In the genomic region with DNA sequence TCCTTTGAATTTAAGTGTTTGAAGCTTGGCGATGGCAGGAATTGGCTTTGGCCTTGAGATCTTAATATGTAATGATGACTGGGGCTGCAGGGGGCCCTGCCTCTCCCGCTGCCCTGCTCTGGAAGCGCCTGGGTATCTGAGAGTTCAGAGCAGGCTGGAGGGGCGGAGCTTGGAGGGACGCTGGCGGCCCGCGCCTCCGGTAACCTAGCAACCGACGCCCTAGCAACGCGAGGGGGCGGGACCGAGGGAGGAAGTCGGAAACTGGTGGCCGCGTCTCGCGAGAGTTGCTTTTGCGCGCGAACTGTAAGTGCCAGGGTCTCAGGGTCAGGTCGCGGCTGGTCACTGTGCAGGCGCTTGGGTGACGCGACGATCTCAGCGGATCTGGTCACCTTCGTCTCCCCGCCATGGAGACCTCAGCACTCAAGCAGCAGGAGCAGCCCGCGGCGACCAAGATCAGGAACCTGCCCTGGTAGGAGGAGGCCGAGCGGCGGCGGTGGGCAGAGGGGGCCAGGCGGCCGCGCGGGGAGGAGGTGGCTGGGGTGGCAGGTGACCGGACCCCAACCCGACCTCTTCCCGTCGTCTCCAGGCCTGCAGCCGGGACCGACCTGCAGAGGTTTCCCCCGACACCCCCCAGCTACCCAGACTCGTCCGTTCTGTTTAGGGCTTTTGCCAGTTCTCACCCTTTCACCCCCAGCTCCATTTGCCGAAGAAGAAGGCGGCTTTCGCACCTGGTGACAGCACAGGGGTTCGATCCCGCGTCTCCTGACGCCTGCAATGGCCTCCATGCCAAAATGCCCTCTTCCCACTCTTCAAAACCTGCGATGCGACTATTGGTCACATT, we compare ENCODE assay signal across 1 cellular context.
TF ChIP-seq lines count a peak whose summit lies in the region.

A gene with protein sequence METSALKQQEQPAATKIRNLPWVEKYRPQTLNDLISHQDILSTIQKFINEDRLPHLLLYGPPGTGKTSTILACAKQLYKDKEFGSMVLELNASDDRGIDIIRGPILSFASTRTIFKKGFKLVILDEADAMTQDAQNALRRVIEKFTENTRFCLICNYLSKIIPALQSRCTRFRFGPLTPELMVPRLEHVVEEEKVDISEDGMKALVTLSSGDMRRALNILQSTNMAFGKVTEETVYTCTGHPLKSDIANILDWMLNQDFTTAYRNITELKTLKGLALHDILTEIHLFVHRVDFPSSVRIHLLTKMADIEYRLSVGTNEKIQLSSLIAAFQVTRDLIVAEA (plus strand): TSS at position 280 of the 841 bp plus-strand sequence. CDS start 125 bp downstream, at position 405.

TF ChIP-seq in HepG2, 621 proteins besides CTCF, POLR2A, EP300 and RAD21 (continued from another document and continues in another):
- peak; percentile 49; the same call in 1 of the 2 replicates for TF ChIP-seq FOXP4 (CRISPR knock-in tag; IDR thresholded peaks at IDR 0.05)
- TF ChIP-seq ZNF24 (IDR thresholded peaks at IDR 0.05), result no peak
- no peak for TF ChIP-seq HNRNPK (IDR thresholded peaks at IDR 0.05; ENCODE audit: low read depth, low read length, poor library complexity, severe bottlenecking)
- TF ChIP-seq KDM2A (CRISPR knock-in tag; IDR thresholded peaks at IDR 0.05; ENCODE audit: borderline replicate concordance, low read depth), result peak; percentile 81; the same call in 1 of the 2 replicates
- peak; percentile 28; the same call in 1 of the 2 replicates for TF ChIP-seq ZMAT3 (CRISPR knock-in tag; conservative IDR thresholded peaks at IDR 0.05)
- TF ChIP-seq RXRB (CRISPR knock-in tag; IDR thresholded peaks at IDR 0.05; ENCODE audit: borderline replicate concordance), result peak; percentile 61; the same call in 1 of the 2 replicates
- peak; percentile 30 for TF ChIP-seq SKI (IDR thresholded peaks at IDR 0.05; ENCODE audit: partially characterized antibody)
- TF ChIP-seq, protein P1, sequence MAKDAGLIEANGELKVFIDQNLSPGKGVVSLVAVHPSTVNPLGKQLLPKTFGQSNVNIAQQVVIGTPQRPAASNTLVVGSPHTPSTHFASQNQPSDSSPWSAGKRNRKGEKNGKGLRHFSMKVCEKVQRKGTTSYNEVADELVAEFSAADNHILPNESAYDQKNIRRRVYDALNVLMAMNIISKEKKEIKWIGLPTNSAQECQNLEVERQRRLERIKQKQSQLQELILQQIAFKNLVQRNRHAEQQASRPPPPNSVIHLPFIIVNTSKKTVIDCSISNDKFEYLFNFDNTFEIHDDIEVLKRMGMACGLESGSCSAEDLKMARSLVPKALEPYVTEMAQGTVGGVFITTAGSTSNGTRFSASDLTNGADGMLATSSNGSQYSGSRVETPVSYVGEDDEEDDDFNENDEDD (CRISPR knock-in tag; IDR thresholded peaks at IDR 0.05; ENCODE audit: borderline replicate concordance), result peak; percentile 99
- no peak for TF ChIP-seq WIZ (CRISPR knock-in tag; IDR thresholded peaks at IDR 0.05)
- 0 out of 2 replicates have a peak, but pooled peaks have one; percentile 41 for TF ChIP-seq ZNF749 (CRISPR knock-in tag; IDR thresholded peaks at IDR 0.05; ENCODE audit: borderline replicate concordance)
- TF ChIP-seq CREB1 (IDR thresholded peaks at IDR 0.05), result peak; percentile 78
- TF ChIP-seq CREB1 (CRISPR knock-in tag; IDR thresholded peaks at IDR 0.05), result no peak
- no peak for TF ChIP-seq NFE2L1 (CRISPR knock-in tag; IDR thresholded peaks at IDR 0.05; ENCODE audit: borderline replicate concordance)
- no peak for TF ChIP-seq ZBTB3 (CRISPR knock-in tag; IDR thresholded peaks at IDR 0.05; ENCODE audit: borderline replicate concordance, low read depth)
- TF ChIP-seq THAP11 (CRISPR knock-in tag; IDR thresholded peaks at IDR 0.05), result peak; percentile 85
- TF ChIP-seq, protein P2, sequence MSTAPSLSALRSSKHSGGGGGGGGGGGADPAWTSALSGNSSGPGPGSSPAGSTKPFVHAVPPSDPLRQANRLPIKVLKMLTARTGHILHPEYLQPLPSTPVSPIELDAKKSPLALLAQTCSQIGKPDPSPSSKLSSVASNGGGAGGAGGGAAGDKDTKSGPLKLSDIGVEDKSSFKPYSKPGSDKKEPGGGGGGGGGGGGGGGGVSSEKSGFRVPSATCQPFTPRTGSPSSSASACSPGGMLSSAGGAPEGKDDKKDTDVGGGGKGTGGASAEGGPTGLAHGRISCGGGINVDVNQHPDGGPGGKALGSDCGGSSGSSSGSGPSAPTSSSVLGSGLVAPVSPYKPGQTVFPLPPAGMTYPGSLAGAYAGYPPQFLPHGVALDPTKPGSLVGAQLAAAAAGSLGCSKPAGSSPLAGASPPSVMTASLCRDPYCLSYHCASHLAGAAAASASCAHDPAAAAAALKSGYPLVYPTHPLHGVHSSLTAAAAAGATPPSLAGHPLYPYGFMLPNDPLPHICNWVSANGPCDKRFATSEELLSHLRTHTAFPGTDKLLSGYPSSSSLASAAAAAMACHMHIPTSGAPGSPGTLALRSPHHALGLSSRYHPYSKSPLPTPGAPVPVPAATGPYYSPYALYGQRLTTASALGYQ (CRISPR knock-in tag; IDR thresholded peaks at IDR 0.05), result no peak
- TF ChIP-seq, protein P3, sequence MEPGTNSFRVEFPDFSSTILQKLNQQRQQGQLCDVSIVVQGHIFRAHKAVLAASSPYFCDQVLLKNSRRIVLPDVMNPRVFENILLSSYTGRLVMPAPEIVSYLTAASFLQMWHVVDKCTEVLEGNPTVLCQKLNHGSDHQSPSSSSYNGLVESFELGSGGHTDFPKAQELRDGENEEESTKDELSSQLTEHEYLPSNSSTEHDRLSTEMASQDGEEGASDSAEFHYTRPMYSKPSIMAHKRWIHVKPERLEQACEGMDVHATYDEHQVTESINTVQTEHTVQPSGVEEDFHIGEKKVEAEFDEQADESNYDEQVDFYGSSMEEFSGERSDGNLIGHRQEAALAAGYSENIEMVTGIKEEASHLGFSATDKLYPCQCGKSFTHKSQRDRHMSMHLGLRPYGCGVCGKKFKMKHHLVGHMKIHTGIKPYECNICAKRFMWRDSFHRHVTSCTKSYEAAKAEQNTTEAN (CRISPR knock-in tag; conservative IDR thresholded peaks at IDR 0.05), result 0 out of 2 replicates have a peak, but pooled peaks have one; percentile 23
- peak; percentile 99 for TF ChIP-seq RFX1 (IDR thresholded peaks at IDR 0.05)
- TF ChIP-seq, protein P4, sequence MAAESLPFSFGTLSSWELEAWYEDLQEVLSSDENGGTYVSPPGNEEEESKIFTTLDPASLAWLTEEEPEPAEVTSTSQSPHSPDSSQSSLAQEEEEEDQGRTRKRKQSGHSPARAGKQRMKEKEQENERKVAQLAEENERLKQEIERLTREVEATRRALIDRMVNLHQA (CRISPR knock-in tag; IDR thresholded peaks at IDR 0.05), result no peak
- TF ChIP-seq ZNF407 (CRISPR knock-in tag; IDR thresholded peaks at IDR 0.05; ENCODE audit: not compliant biosample characterization), result peak; percentile 26
- peak; percentile 88 for TF ChIP-seq BRF2 (CRISPR knock-in tag; IDR thresholded peaks at IDR 0.05)
- TF ChIP-seq KLF6 (CRISPR knock-in tag; IDR thresholded peaks at IDR 0.05), result 0 out of 2 replicates have a peak, but pooled peaks have one; percentile 43
- 0 out of 2 replicates have a peak, but pooled peaks have one; percentile 62 for TF ChIP-seq ZNF572 (CRISPR knock-in tag; IDR thresholded peaks at IDR 0.05)
- TF ChIP-seq, protein P5, sequence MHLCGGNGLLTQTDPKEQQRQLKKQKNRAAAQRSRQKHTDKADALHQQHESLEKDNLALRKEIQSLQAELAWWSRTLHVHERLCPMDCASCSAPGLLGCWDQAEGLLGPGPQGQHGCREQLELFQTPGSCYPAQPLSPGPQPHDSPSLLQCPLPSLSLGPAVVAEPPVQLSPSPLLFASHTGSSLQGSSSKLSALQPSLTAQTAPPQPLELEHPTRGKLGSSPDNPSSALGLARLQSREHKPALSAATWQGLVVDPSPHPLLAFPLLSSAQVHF (CRISPR knock-in tag; IDR thresholded peaks at IDR 0.05), result peak; percentile 72; the same call in 1 of the 2 replicates
- TF ChIP-seq AGO1 (IDR thresholded peaks at IDR 0.05; ENCODE audit: low read depth, low read length, poor library complexity, severe bottlenecking), result peak; percentile 65
- TF ChIP-seq ZSCAN9 (CRISPR knock-in tag; IDR thresholded peaks at IDR 0.05; ENCODE audit: borderline replicate concordance), result peak; percentile 61; the same call in 1 of the 2 replicates
- TF ChIP-seq PHF8 (CRISPR knock-in tag; IDR thresholded peaks at IDR 0.05), result peak; percentile 91
- TF ChIP-seq ZFAT (CRISPR knock-in tag; conservative IDR thresholded peaks at IDR 0.05), result no peak
- TF ChIP-seq IRX3 (CRISPR knock-in tag; IDR thresholded peaks at IDR 0.05; ENCODE audit: borderline replicate concordance, low read depth), result peak; percentile 50; the same call in 1 of the 2 replicates
- no peak for TF ChIP-seq XBP1 (CRISPR knock-in tag; IDR thresholded peaks at IDR 0.05)
- TF ChIP-seq RELA (CRISPR knock-in tag; IDR thresholded peaks at IDR 0.05), result peak; percentile 0; the same call in 1 of the 2 replicates
